Comparison of ENCODE assay signal across 28 cellular contexts in genomic region chr17:80438806-80439205, GRCh38. TPM values are rescaled to one million over a fixed set of nuclear protein-coding genes. Genes with fewer than 3 reads are reported as not detected.
"Had no signal": no experiment of that assay in that cellular context is flagged by ENCODE, and none has a peak within 500 bp of the region (broad histone marks: within the 10 kb centered on the region; RNA-seq: fewer than 3 reads in every experiment).

No MANE protein-coding gene starts in this region.

- H3K27me3 ChIP-seq: colonic mucosa, dorsolateral prefrontal cortex, esophagus muscularis mucosa, gastrocnemius medialis had no signal

- H3K9me3 ChIP-seq: colonic mucosa, esophagus muscularis mucosa, esophagus squamous epithelium, gastrocnemius medialis, gastroesophageal sphincter, heart left ventricle, heart right ventricle had no signal

- H3K4me3 ChIP-seq: colonic mucosa, coronary artery, dorsolateral prefrontal cortex, esophagus muscularis mucosa, esophagus squamous epithelium, gastrocnemius medialis, gastroesophageal sphincter, heart left ventricle, heart right ventricle had no signal

- H3K27ac ChIP-seq: colonic mucosa, coronary artery, dorsolateral prefrontal cortex, epithelial cell of prostate, esophagus muscularis mucosa, esophagus squamous epithelium, foreskin keratinocyte, gastrocnemius medialis, gastroesophageal sphincter, heart left ventricle, heart right ventricle had no signal

- H3K4me1 ChIP-seq: colonic mucosa, esophagus squamous epithelium, foreskin keratinocyte, gastrocnemius medialis, gastroesophageal sphincter, heart left ventricle, heart right ventricle had no signal

- FAIRE-seq: colon, endometrium, endothelial cell of umbilical vein, frontal cortex had no signal

- H3K36me3 ChIP-seq: colonic mucosa, esophagus squamous epithelium, gastrocnemius medialis had no signal

- ATAC-seq: effector memory CD8-positive, alpha-beta T cell; foreskin keratinocyte; gastrocnemius medialis; gastroesophageal sphincter; heart left ventricle had no signal

- DNase-seq: colonic mucosa; cortex of kidney; dermis blood vessel endothelial cell; dorsolateral prefrontal cortex; effector CD4-positive, alpha-beta T cell; effector CD8-positive, alpha-beta T cell; effector memory CD4-positive, alpha-beta T cell; effector memory CD8-positive, alpha-beta T cell; endodermal cell; erythroblast; esophagus squamous epithelium; foreskin fibroblast; foreskin keratinocyte; gastrocnemius medialis; glutamatergic neuron; head of caudate nucleus; heart left ventricle; heart right ventricle had no signal

RNA-seq across cellular contexts. Expression of gene NPTX1, which starts 37.6 kb away (rescaled TPM):
- total RNA-seq: endothelial cell of umbilical vein, epithelial cell of proximal tubule, esophagus mucosa, heart right ventricle had no signal
- polyA plus RNA-seq: foreskin keratinocyte had no signal
